In the genomic region with DNA sequence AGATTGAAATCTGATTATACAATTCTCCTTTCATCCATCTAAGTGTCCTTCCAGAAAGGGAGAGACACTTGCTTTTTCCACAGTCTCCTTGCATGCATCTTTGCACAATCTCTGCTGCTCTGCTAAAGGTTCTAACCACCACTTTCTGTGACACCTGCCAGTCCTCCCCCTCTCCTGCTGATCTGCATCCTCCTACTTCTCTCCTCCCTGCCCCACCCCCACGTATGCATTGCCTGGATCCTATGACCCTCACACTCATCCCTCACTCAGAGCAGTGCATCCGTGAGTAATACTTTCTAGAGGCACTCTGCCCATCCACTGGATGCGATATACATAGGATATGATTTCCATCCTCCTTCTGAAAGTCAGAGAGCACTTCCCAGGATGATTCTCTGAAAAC, we compare ENCODE assay signal across 22 cellular contexts.
"Had no signal": no experiment of that assay in that cellular context is flagged by ENCODE, and none has a peak within 500 bp of the region (broad histone marks: within the 10 kb centered on the region; RNA-seq: fewer than 3 reads in every experiment).

No MANE protein-coding gene starts in this region.

- H3K27me3 ChIP-seq: brain microvascular endothelial cell, cardiac muscle cell had no signal

- H3K4me3 ChIP-seq: cardiac muscle cell had no signal

- H3K36me3 ChIP-seq: brain microvascular endothelial cell, cardiac muscle cell had no signal

- DNase-seq: activated CD4-positive, alpha-beta T cell treated with anti-CD3 and anti-CD28 coated beads for 4 hours; activated CD4-positive, CD25-positive, alpha-beta regulatory T cell; activated CD8-positive, alpha-beta memory T cell treated with anti-CD3 and anti-CD28 coated beads, Interleukin-2, amount 50 U/mL, for 4 hours; activated CD8-positive, alpha-beta T cell treated with anti-CD3 and anti-CD28 coated beads for 36 hours; activated gamma-delta T cell treated with Interleukin-2 at 50 U/mL for 16 hours; activated naive CD4-positive, alpha-beta T cell treated with anti-CD3 and anti-CD28 coated beads, Interleukin-2, amount 10 ng/mL, durations not matched to agents 7 days and 5 days; activated naive CD8-positive, alpha-beta T cell treated with anti-CD3 and anti-CD28 coated beads for 36 hours; activated T-cell treated with anti-CD3 and anti-CD28 coated beads, Interleukin-2, amount 50 U/mL, for 72 hours; brain microvascular endothelial cell; Karpas-422; MM.1S; NCI-H1105; NCI-H1436 treated with DMSO at 0.1 percent for 48 hours; NCI-H187; NCI-H2081; NCI-H2171; NCI-H510A treated with DMSO at 0.1 percent for 48 hours; PC-3; SIG-M5; T-helper 17 cell; T-helper 9 cell had no signal

- ATAC-seq: activated CD8-positive, alpha-beta T cell treated with anti-CD3 and anti-CD28 coated beads for 36 hours; PC-3; T-helper 17 cell had no signal

- H3K27ac ChIP-seq: brain microvascular endothelial cell, cardiac muscle cell had no signal
